15 cellular contexts compared by ENCODE assay signal in the genomic region with DNA sequence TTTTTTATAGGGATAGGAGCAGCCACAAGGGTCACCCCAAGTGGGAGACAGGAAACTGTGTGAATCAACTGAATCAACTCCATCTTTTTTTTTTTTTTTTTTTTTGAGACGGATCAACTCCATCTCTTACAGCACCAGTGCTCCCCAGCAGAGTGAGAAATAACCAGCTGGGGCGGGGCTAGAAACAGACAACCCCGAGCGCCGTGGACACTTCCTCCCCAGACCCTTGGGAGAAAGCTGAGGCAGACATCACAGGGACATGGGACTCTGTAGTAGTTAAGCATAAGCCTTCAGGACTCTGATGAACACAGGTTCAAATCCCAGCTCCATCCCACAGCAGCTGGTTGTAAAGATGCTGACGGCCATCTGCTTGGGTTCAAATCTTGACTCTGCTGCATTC.
A peak's percentile ranks its signal among the peaks of the same experiment; 100 is the strongest.
DNase-seq lines count a peak whose midpoint lies in the region; TF ChIP-seq lines count a peak whose summit lies in the region.
"Had no signal": no experiment of that assay in that cellular context is flagged by ENCODE, and none has a peak within 500 bp of the region (broad histone marks: within the 10 kb centered on the region; RNA-seq: fewer than 3 reads in every experiment).

No MANE protein-coding gene starts in this region.

- peaks cover 2% of the 10 kb centered on the region; the same call in 1 of the 2 replicates for H3K27me3 Mint-ChIP-seq in HFFc6 (ENCODE audit: insufficient read depth)
- H3K27me3 Mint-ChIP-seq: activated naive CD8-positive, alpha-beta T cell treated with anti-CD3 and anti-CD28 coated beads, Interleukin-2, amount 10 ng/mL, durations not matched to agents 7 days and 5 days; stimulated activated naive B cell treated with anti-CD40 and anti-IgM and Interleukin-4, amounts not matched to agents 10 μg/mL and 1 μg/mL and 100 μg/mL, for 72 hours had no signal

- H3K4me3 ChIP-seq in coronary artery (no peak overlapping the region), muscle layer of colon (ENCODE audit: low read depth in 1 of 2, low read length in 2 of 2) (no peak overlapping the region)
- H3K4me3 ChIP-seq: ovary had no signal

- peaks cover 43% of the 10 kb centered on the region for H3K36me3 ChIP-seq in muscle layer of colon (ENCODE audit: insufficient read depth, low read length)
- H3K36me3 ChIP-seq: ovary had no signal

- H3K9me3 Mint-ChIP-seq in HFFc6 = peaks cover 18% of the 10 kb centered on the region
- H3K9me3 Mint-ChIP-seq: activated T-cell treated with anti-CD3 and anti-CD28 coated beads, Interleukin-2, amount 50 U/mL, for 24 hours had no signal

- peaks cover 51% of the 10 kb centered on the region for H3K4me1 ChIP-seq in muscle layer of colon (ENCODE audit: insufficient read depth, low read length)

- no peak for DNase-seq in HFFc6
- no peak for DNase-seq in coronary artery (ENCODE audit: low spot score)
- no peak for DNase-seq in NCI-H2171 (lab: John Stamatoyannopoulos, UW)
- DNase-seq in Kasumi-1 (lab: John Stamatoyannopoulos, UW) = no peak
- no peak for DNase-seq in activated naive CD4-positive, alpha-beta T cell treated with anti-CD3 and anti-CD28 coated beads, Interleukin-2, amount 50 U/mL, for 16 hours
- DNase-seq in HT-29 (ENCODE audit: low spot score) = no peak
- DNase-seq: activated CD4-positive, alpha-beta T cell treated with anti-CD3 and anti-CD28 coated beads, Interleukin-2, amount 50 U/mL, for 4 hours; activated naive CD8-positive, alpha-beta T cell treated with anti-CD3 and anti-CD28 coated beads, Interleukin-2, amount 10 ng/mL, durations not matched to agents 7 days and 5 days; activated T-cell treated with anti-CD3 and anti-CD28 coated beads, Interleukin-2, amount 50 U/mL, for 24 hours; cerebellar nuclear complex; NCI-H1048; stimulated activated naive B cell treated with anti-CD40 and anti-IgM and Interleukin-4, amounts not matched to agents 10 μg/mL and 1 μg/mL and 100 μg/mL, for 72 hours had no signal

- H3K4me1 Mint-ChIP-seq in HFFc6 (ENCODE audit: low read depth) = peaks cover 39% of the 10 kb centered on the region
- H3K4me1 Mint-ChIP-seq: activated naive CD8-positive, alpha-beta T cell treated with anti-CD3 and anti-CD28 coated beads, Interleukin-2, amount 10 ng/mL, durations not matched to agents 7 days and 5 days; stimulated activated naive B cell treated with anti-CD40 and anti-IgM and Interleukin-4, amounts not matched to agents 10 μg/mL and 1 μg/mL and 100 μg/mL, for 72 hours had no signal

- peak overlapping the region; percentile 97 for H3K27ac Mint-ChIP-seq in HFFc6
- H3K27ac Mint-ChIP-seq: activated naive CD8-positive, alpha-beta T cell treated with anti-CD3 and anti-CD28 coated beads, Interleukin-2, amount 10 ng/mL, durations not matched to agents 7 days and 5 days; activated T-cell treated with anti-CD3 and anti-CD28 coated beads, Interleukin-2, amount 50 U/mL, for 24 hours; stimulated activated naive B cell treated with anti-CD40 and anti-IgM and Interleukin-4, amounts not matched to agents 10 μg/mL and 1 μg/mL and 100 μg/mL, for 72 hours had no signal

- H3K36me3 Mint-ChIP-seq in HFFc6 (ENCODE audit: low read depth) = peaks cover 70% of the 10 kb centered on the region
- H3K36me3 Mint-ChIP-seq: activated naive CD8-positive, alpha-beta T cell treated with anti-CD3 and anti-CD28 coated beads, Interleukin-2, amount 10 ng/mL, durations not matched to agents 7 days and 5 days; stimulated activated naive B cell treated with anti-CD40 and anti-IgM and Interleukin-4, amounts not matched to agents 10 μg/mL and 1 μg/mL and 100 μg/mL, for 72 hours had no signal

- no peaks in the 10 kb centered on the region for H3K9me3 ChIP-seq in muscle layer of colon (ENCODE audit: low read length)
- H3K9me3 ChIP-seq: ovary had no signal

- H3K9ac ChIP-seq in muscle layer of colon (ENCODE audit: low read length) = peak overlapping the region; percentile 55

- no peaks in the 10 kb centered on the region for H3K27me3 ChIP-seq in muscle layer of colon (ENCODE audit: control insufficient read depth in 1 of 2, insufficient read depth in 2 of 2, low read length in 2 of 2)
- H3K27me3 ChIP-seq: ovary had no signal

- H3K4me3 Mint-ChIP-seq in HFFc6 = no peak overlapping the region
- H3K4me3 Mint-ChIP-seq: activated naive CD8-positive, alpha-beta T cell treated with anti-CD3 and anti-CD28 coated beads, Interleukin-2, amount 10 ng/mL, durations not matched to agents 7 days and 5 days; activated T-cell treated with anti-CD3 and anti-CD28 coated beads, Interleukin-2, amount 50 U/mL, for 24 hours; stimulated activated naive B cell treated with anti-CD40 and anti-IgM and Interleukin-4, amounts not matched to agents 10 μg/mL and 1 μg/mL and 100 μg/mL, for 72 hours had no signal

- TF ChIP-seq CTCF in HFFc6 (IDR thresholded peaks at IDR 0.05) = no peak
- TF ChIP-seq CTCF in coronary artery (IDR thresholded peaks at IDR 0.05) = no peak

- H3K27ac ChIP-seq in coronary artery (peak overlapping the region; percentile 83 to 91), muscle layer of colon (ENCODE audit: low read depth, low read length) (peak overlapping the region; percentile 83), temporal lobe (ENCODE audit: low read depth, low read length) (peak overlapping the region; percentile 79)
